In the genomic region with DNA sequence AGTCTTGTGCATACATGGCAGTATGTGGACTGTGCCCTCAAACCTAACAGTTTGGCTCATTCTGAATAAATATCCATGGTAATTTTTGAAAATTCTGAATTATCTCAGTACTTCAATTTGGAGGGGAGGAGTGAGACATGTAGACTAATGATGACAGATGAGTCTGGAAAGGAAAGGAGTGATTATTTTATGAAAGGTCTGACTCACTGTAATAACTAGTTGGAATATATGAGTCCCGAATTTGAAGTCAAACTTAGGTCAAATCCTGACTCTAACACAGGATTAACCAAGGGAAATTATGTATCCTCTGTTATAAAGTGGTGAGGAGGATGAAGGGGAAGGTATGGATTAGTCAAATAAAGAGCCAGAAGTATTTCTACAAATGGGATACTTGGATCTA, we compare ENCODE assay signal across 32 cellular contexts. TPM values are rescaled to one million over a fixed set of nuclear protein-coding genes. Genes with fewer than 3 reads are reported as not detected.
DNase-seq lines count a peak whose midpoint lies in the region; ATAC-seq, FAIRE-seq and TF ChIP-seq lines count a peak whose summit lies in the region.
"Had no signal": no experiment of that assay in that cellular context is flagged by ENCODE, and none has a peak within 500 bp of the region (broad histone marks: within the 10 kb centered on the region; RNA-seq: fewer than 3 reads in every experiment).

No MANE protein-coding gene starts in this region.

- DNase-seq in A172 (ENCODE audit: low spot score) (peak; percentile 79), LHCN-M2 (ENCODE audit: low read depth) (peak; percentile 53), bronchial epithelial cell (ENCODE audit: low read depth) (peak; percentile 64), left lung (no peak), NCI-H524 (lab: John Stamatoyannopoulos, UW) (no peak), HuH-7 (ENCODE audit: low spot score) (no peak)
- DNase-seq in activated naive CD4-positive, alpha-beta T cell treated with anti-CD3 and anti-CD28 coated beads, Interleukin-2, amount 50 U/mL, for 16 hours: no peak
- no peak for DNase-seq in activated CD4-positive, alpha-beta T cell treated with anti-CD3 and anti-CD28 coated beads, Interleukin-2, amount 10 ng/mL, durations not matched to agents 7 days and 5 days
- DNase-seq: 8988T; activated CD4-positive, alpha-beta T cell treated with anti-CD3 and anti-CD28 coated beads, Interleukin-2, amount 50 U/mL, for 48 hours; activated CD8-positive, alpha-beta memory T cell treated with anti-CD3 and anti-CD28 coated beads, Interleukin-2, amount 50 U/mL, for 48 hours; activated naive CD8-positive, alpha-beta T cell treated with anti-CD3 and anti-CD28 coated beads for 36 hours; body of pancreas; CD8-positive, alpha-beta T cell; DMS53; effector CD8-positive, alpha-beta T cell; H7; lower lobe of right lung; NCI-H1092 treated with DMSO at 0.1 percent for 48 hours; NCI-H1930; NCI-H2227 treated with DMSO at 0.1 percent for 48 hours; NCI-H774; stimulated activated naive CD8-positive, alpha-beta T cell treated with anti-CD3 and anti-CD28 coated beads, Interleukin-15, amount 100 ng/mL, for 72 hours; SW 1271 had no signal

- H3K36me3 ChIP-seq in bronchial epithelial cell (ENCODE audit: control insufficient read depth, insufficient read depth, low read length) (no peaks in the 10 kb centered on the region), left lung (no peaks in the 10 kb centered on the region)
- H3K36me3 ChIP-seq: lower lobe of right lung, tibial nerve had no signal

- H3K36me3 Mint-ChIP-seq in activated CD4-positive, alpha-beta T cell treated with anti-CD3 and anti-CD28 coated beads, Interleukin-2, amount 10 ng/mL, durations not matched to agents 7 days and 5 days (ENCODE audit: low read depth): no peaks in the 10 kb centered on the region
- H3K36me3 Mint-ChIP-seq: activated naive CD8-positive, alpha-beta T cell treated with anti-CD3 and anti-CD28 coated beads for 36 hours; CD8-positive, alpha-beta T cell; WTC11 had no signal

- H3K27ac ChIP-seq in left lung: no peak overlapping the region
- H3K27ac ChIP-seq: body of pancreas, lower lobe of right lung, tibial nerve had no signal

- H3K4me3 ChIP-seq in bronchial epithelial cell (ENCODE audit: low read depth, low read length): no peak overlapping the region
- no peak overlapping the region for H3K4me3 ChIP-seq in left lung
- H3K4me3 ChIP-seq: body of pancreas, lower lobe of right lung, tibial nerve had no signal

- TF ChIP-seq CTCF in bronchial epithelial cell (IDR thresholded peaks at IDR 0.05; ENCODE audit: insufficient read depth, low read length, severe bottlenecking) (no peak), left lung (IDR thresholded peaks at IDR 0.05) (no peak)

- H3K9me3 ChIP-seq in left lung: peaks cover 0 to 9% of the 10 kb centered on the region in 2 donors
- H3K9me3 ChIP-seq: body of pancreas, lower lobe of right lung, tibial nerve had no signal

- peaks cover 11% of the 10 kb centered on the region for H3K27me3 Mint-ChIP-seq in activated CD4-positive, alpha-beta T cell treated with anti-CD3 and anti-CD28 coated beads, Interleukin-2, amount 10 ng/mL, durations not matched to agents 7 days and 5 days

- no peaks in the 10 kb centered on the region for H3K9me3 Mint-ChIP-seq in activated CD4-positive, alpha-beta T cell treated with anti-CD3 and anti-CD28 coated beads, Interleukin-2, amount 10 ng/mL, durations not matched to agents 7 days and 5 days
- H3K9me3 Mint-ChIP-seq: activated naive CD8-positive, alpha-beta T cell treated with anti-CD3 and anti-CD28 coated beads for 36 hours; activated T-helper 2 cell treated with anti-CD3 and anti-CD28 coated beads, Interferon-gamma antibody, Interleukin-2, Interleukin-4, amounts not matched to agents 10 μg/mL and 5 μg/mL and 100 μg/mL, durations not matched to agents 14 hours and 24 hours and 36 hours; neural crest cell had no signal

- POLR2A ChIA-PET in activated CD4-positive, alpha-beta T cell treated with anti-CD3 and anti-CD28 coated beads, Interleukin-2, amount 10 ng/mL, durations not matched to agents 7 days and 5 days (lab: Charles Lee): no interaction called here

- H3K4me1 ChIP-seq in left lung: no peaks in the 10 kb centered on the region
- H3K4me1 ChIP-seq: body of pancreas, lower lobe of right lung, tibial nerve had no signal

- no peak overlapping the region for H3K4me3 Mint-ChIP-seq in activated CD4-positive, alpha-beta T cell treated with anti-CD3 and anti-CD28 coated beads, Interleukin-2, amount 10 ng/mL, durations not matched to agents 7 days and 5 days
- H3K4me3 Mint-ChIP-seq: activated naive CD8-positive, alpha-beta T cell treated with anti-CD3 and anti-CD28 coated beads for 36 hours; CD8-positive, alpha-beta T cell; neural crest cell; stimulated activated naive CD8-positive, alpha-beta T cell treated with anti-CD3 and anti-CD28 coated beads, Interleukin-15, amount 100 ng/mL, for 72 hours; WTC11 had no signal

- intact Hi-C loops in left lung (cut with DNase I): no loop called here

- H3K4me1 Mint-ChIP-seq in activated CD4-positive, alpha-beta T cell treated with anti-CD3 and anti-CD28 coated beads, Interleukin-2, amount 10 ng/mL, durations not matched to agents 7 days and 5 days: no peaks in the 10 kb centered on the region
- H3K4me1 Mint-ChIP-seq: activated naive CD8-positive, alpha-beta T cell treated with anti-CD3 and anti-CD28 coated beads for 36 hours; neural crest cell; stimulated activated naive CD8-positive, alpha-beta T cell treated with anti-CD3 and anti-CD28 coated beads, Interleukin-15, amount 100 ng/mL, for 72 hours; WTC11 had no signal

- ATAC-seq in left lung: peak; percentile 37
- ATAC-seq: body of pancreas; CD8-positive, alpha-beta T cell; esophagus mucosa; lower lobe of right lung; Right ventricle myocardium inferior; sciatic nerve; stimulated activated naive CD8-positive, alpha-beta T cell treated with anti-CD3 and anti-CD28 coated beads, Interleukin-15, amount 100 ng/mL, for 72 hours; WTC11 had no signal

- H3K27ac Mint-ChIP-seq in activated CD4-positive, alpha-beta T cell treated with anti-CD3 and anti-CD28 coated beads, Interleukin-2, amount 10 ng/mL, durations not matched to agents 7 days and 5 days: no peak overlapping the region
- H3K27ac Mint-ChIP-seq: activated naive CD8-positive, alpha-beta T cell treated with anti-CD3 and anti-CD28 coated beads for 36 hours; activated T-helper 2 cell treated with anti-CD3 and anti-CD28 coated beads, Interferon-gamma antibody, Interleukin-2, Interleukin-4, amounts not matched to agents 10 μg/mL and 5 μg/mL and 100 μg/mL, durations not matched to agents 14 hours and 24 hours and 36 hours; CD8-positive, alpha-beta T cell; stimulated activated naive CD8-positive, alpha-beta T cell treated with anti-CD3 and anti-CD28 coated beads, Interleukin-15, amount 100 ng/mL, for 72 hours; WTC11 had no signal

- H3K27me3 ChIP-seq in bronchial epithelial cell (ENCODE audit: control insufficient read depth, insufficient read depth, low read length): no peaks in the 10 kb centered on the region
- H3K27me3 ChIP-seq in left lung: no peaks in the 10 kb centered on the region
- H3K27me3 ChIP-seq: body of pancreas, tibial nerve had no signal

- no peak for FAIRE-seq in bronchial epithelial cell (lab: Jason Lieb, UNC)
- FAIRE-seq: keratinocyte had no signal

- CTCF ChIA-PET in activated CD4-positive, alpha-beta T cell treated with anti-CD3 and anti-CD28 coated beads, Interleukin-2, amount 10 ng/mL, durations not matched to agents 7 days and 5 days (lab: Charles Lee): no interaction called here

RNA-seq across cellular contexts. Expression of a gene that starts 38.6 kb away (rescaled TPM):
- total RNA-seq in A172 (2014; rRNA removed; shearing (Covaris generic)): 506 and 549 TPM in 2 replicates
- total RNA-seq in LHCN-M2 (2014; rRNA removed) (0.06 TPM in 1 of 2 replicates, not detected in the other), bronchial epithelial cell (not detected in 2 replicates), left lung (1 to 10 TPM; 1.9 to 4.8 TPM)
- not detected for polyA plus RNA-seq in LHCN-M2 (2012)
- total RNA-seq in activated CD4-positive, alpha-beta T cell treated with anti-CD3 and anti-CD28 coated beads, Interleukin-2, amount 10 ng/mL, durations not matched to agents 7 days and 5 days: not detected
- total RNA-seq: activated T-helper 2 cell treated with anti-CD3 and anti-CD28 coated beads, Interferon-gamma antibody, Interleukin-2, Interleukin-4, amounts not matched to agents 10 μg/mL and 5 μg/mL and 100 μg/mL, durations not matched to agents 14 hours and 24 hours and 36 hours; CD8-positive, alpha-beta T cell; esophagus mucosa; H7; neural crest cell; WTC11 had no signal
- polyA plus RNA-seq: keratinocyte had no signal

Comparison
In these comparisons a context has a peak if more than half of its experiments do, and no peak if none do; other contexts are left out.
1. DNase-seq: peak in A172 (single experiment), LHCN-M2 (single experiment) and bronchial epithelial cell (single experiment); none in left lung (0 of 2), activated naive CD4-positive, alpha-beta T cell treated with anti-CD3 and anti-CD28 coated beads, Interleukin-2, amount 50 U/mL, for 16 hours (single experiment), activated CD4-positive, alpha-beta T cell treated with anti-CD3 and anti-CD28 coated beads, Interleukin-2, amount 10 ng/mL, durations not matched to agents 7 days and 5 days (single experiment), NCI-H524 (0 of 2) and HuH-7 (single experiment).
2. RNA of a gene that starts 38.6 kb away (total RNA-seq): 506 to 549 TPM in A172; 1.9 to 4.8 TPM in left lung, 0.06 TPM in LHCN-M2, not detected in bronchial epithelial cell and not detected in activated CD4-positive, alpha-beta T cell treated with anti-CD3 and anti-CD28 coated beads, Interleukin-2, amount 10 ng/mL, durations not matched to agents 7 days and 5 days; every median in the first group is over 10 times any median in the second.